ENCODE assay signal across 11 cellular contexts in the genomic region with DNA sequence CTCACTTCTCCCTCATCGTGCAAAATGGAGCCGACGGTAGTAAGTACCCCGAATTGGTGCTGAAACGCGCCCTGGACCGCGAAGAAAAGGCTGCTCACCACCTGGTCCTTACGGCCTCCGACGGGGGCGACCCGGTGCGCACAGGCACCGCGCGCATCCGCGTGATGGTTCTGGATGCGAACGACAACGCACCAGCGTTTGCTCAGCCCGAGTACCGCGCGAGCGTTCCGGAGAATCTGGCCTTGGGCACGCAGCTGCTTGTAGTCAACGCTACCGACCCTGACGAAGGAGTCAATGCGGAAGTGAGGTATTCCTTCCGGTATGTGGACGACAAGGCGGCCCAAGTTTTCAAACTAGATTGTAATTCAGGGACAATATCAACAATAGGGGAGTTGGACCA. TPM values are rescaled to one million over a fixed set of nuclear protein-coding genes. Genes with fewer than 3 reads are reported as not detected.
DNase-seq lines count a peak whose midpoint lies in the region; ATAC-seq, FAIRE-seq and TF ChIP-seq lines count a peak whose summit lies in the region.
"Had no signal": no experiment of that assay in that cellular context is flagged by ENCODE, and none has a peak within 500 bp of the region (broad histone marks: within the 10 kb centered on the region; RNA-seq: fewer than 3 reads in every experiment).

No MANE protein-coding gene starts in this region.

- H3K27me3 Mint-ChIP-seq in neural progenitor cell (ENCODE audit: insufficient read depth, low read depth): peaks cover 17% of the 10 kb centered on the region

- H4K20me1 ChIP-seq in GM23248 (ENCODE audit: insufficient read depth) (no peaks in the 10 kb centered on the region), GM12878 (ENCODE audit: control insufficient read depth, insufficient read depth) (no peaks in the 10 kb centered on the region), neural progenitor cell (ENCODE audit: low read depth) (no peaks in the 10 kb centered on the region)

- H3K79me2 ChIP-seq in GM23248 (ENCODE audit: insufficient read depth) (peaks cover 41% of the 10 kb centered on the region), GM12878 (ENCODE audit: control insufficient read depth, insufficient read depth, low read length) (no peaks in the 10 kb centered on the region), neural progenitor cell (ENCODE audit: low read depth) (no peaks in the 10 kb centered on the region)

- H2AFZ ChIP-seq in GM23248 (peak overlapping the region; percentile 59), GM12878 (ENCODE audit: control insufficient read depth, low read depth, low read length) (peak overlapping the region; percentile 81; the same call in 1 of the 2 replicates), neural progenitor cell (replicated peaks) (no peak overlapping the region)

- no peak for TF ChIP-seq POLR2A in GM12878 (IDR thresholded peaks at IDR 0.05; ENCODE audit: low read depth, low read length)

- H3K4me1 Mint-ChIP-seq in neural progenitor cell: no peaks in the 10 kb centered on the region
- H3K4me1 Mint-ChIP-seq: WTC11 had no signal

- no peak for TF ChIP-seq RAD21 in GM12878 (IDR thresholded peaks at IDR 0.05; ENCODE audit: insufficient read depth, low read depth, low read length)

- BruUV-seq in GM12878 (replicated peaks; lab: Mats Ljungman, UMichigan): no TSS peak

- TF ChIP-seq CTCF in GM10248 (IDR thresholded peaks at IDR 0.05; ENCODE audit: control extremely low read depth, extremely low read depth, low read depth, missing control alignments) (no peak), GM12878 (IDR thresholded peaks at IDR 0.05 in 2 of 3, conservative IDR thresholded peaks at IDR 0.05 in 1 of 3; ENCODE audit: control insufficient read depth in 2 of 3, extremely low read depth in 1 of 3, insufficient read depth in 1 of 3, low read depth in 3 of 3, low read length in 3 of 3) (no peak), neutrophil (IDR thresholded peaks at IDR 0.05) (no peak), neural progenitor cell (IDR thresholded peaks at IDR 0.05) (no peak)

- H3K4me3 ChIP-seq in GM23248: peak overlapping the region; percentile 61
- no peak overlapping the region for H3K4me3 ChIP-seq in GM12878
- H3K4me3 ChIP-seq in neutrophil (ENCODE audit: low read depth in 1 of 2, low read length in 1 of 2): peak overlapping the region; percentile 17 to 26
- H3K4me3 ChIP-seq in neural progenitor cell: no peak overlapping the region

- 31 to 33% methylated on average over 37 of the region's 37 CpGs for WGBS in GM23248 (ENCODE audit: low coverage in 1 of 2, low lambda C conversion rate in 2 of 2, missing lambda C conversion rate in 2 of 2), 2 experiments
- 61% methylated on average over 37 of the region's 37 CpGs for WGBS in GM12878 (ENCODE audit: insufficient coverage, insufficient replicate concordance, low lambda C conversion rate, missing lambda C conversion rate)

- POLR2A ChIA-PET in GM10248 (lab: Yijun Ruan, JAX): no interaction called here
- POLR2A ChIA-PET in GM12878 (lab: Charles Lee): no interaction called here

- H3K27ac Mint-ChIP-seq in neural progenitor cell: no peak overlapping the region
- H3K27ac Mint-ChIP-seq: effector memory CD8-positive, alpha-beta T cell; WTC11 had no signal

- peaks cover 76% of the 10 kb centered on the region for H3K9me3 Mint-ChIP-seq in neural progenitor cell

- no peaks in the 10 kb centered on the region for H3K9me2 ChIP-seq in GM23248 (ENCODE audit: insufficient read depth)

- CTCF ChIA-PET in GM10248 (lab: Yijun Ruan, JAX): interaction anchor here (1.3 to 4.7 kb wide), 13 partner anchors 10 to 135 kb away, joined by 3 to 24 read pairs (median 9); a partner anchor contains a TSS
- CTCF ChIA-PET in GM12878 (lab: Yijun Ruan, JAX): interaction anchor here (1.1 to 4.2 kb wide), 15 partner anchors 8 to 132 kb away, joined by 3 to 61 read pairs (median 15); a partner anchor contains a TSS

- no peaks in the 10 kb centered on the region for H3K27me3 ChIP-seq in GM23248 (replicated peaks; ENCODE audit: insufficient read depth)
- H3K27me3 ChIP-seq in GM12878 (replicated peaks in 1 of 2; ENCODE audit: control insufficient read depth in 2 of 2, insufficient read depth in 2 of 2, low read length in 1 of 2): no peaks in the 10 kb centered on the region
- peaks cover 100% of the 10 kb centered on the region for H3K27me3 ChIP-seq in neutrophil
- H3K27me3 ChIP-seq in neural progenitor cell: no peaks in the 10 kb centered on the region

- H3K4me1 ChIP-seq in GM23248 (ENCODE audit: insufficient read depth): peaks cover 14% of the 10 kb centered on the region
- H3K4me1 ChIP-seq in GM12878 (ENCODE audit: control insufficient read depth, insufficient read depth, low read length): no peaks in the 10 kb centered on the region; the same call in 1 of the 2 replicates
- peaks cover 11 to 13% of the 10 kb centered on the region in 2 experiments for H3K4me1 ChIP-seq in neutrophil (ENCODE audit: control insufficient read depth in 1 of 2, insufficient read depth in 1 of 2, low read depth in 1 of 2, low read length in 1 of 2)
- no peaks in the 10 kb centered on the region for H3K4me1 ChIP-seq in neural progenitor cell

- DNase-seq in GM10248 (ENCODE audit: extremely low spot score) (peak; percentile 54), GM23248 (peak; percentile 27), GM12878 (ENCODE audit: low read depth, low spot score) (no peak), amniotic stem cell (lab: John Stamatoyannopoulos, UW) (no peak), neural progenitor cell (ENCODE audit: low spot score) (no peak), hepatic stellate cell (ENCODE audit: low spot score) (no peak)
- DNase-seq: effector memory CD8-positive, alpha-beta T cell; NCI-H526 had no signal

- H3K4me2 ChIP-seq in GM23248 (ENCODE audit: unreplicated experiment) (peak overlapping the region; percentile 17), GM12878 (ENCODE audit: control insufficient read depth, insufficient read depth) (peak overlapping the region; percentile 43), neural progenitor cell (no peak overlapping the region)

- SMC1A ChIA-PET in GM12878 (lab: Charles Lee; ENCODE audit: uncharacterized antibody, unreplicated experiment): interaction anchor here (0.9 to 2.8 kb wide), 10 partner anchors 44 to 132 kb away, joined by 3 to 20 read pairs (median 7); a partner anchor contains a TSS

- H3K36me3 Mint-ChIP-seq in neural progenitor cell: peaks cover 63% of the 10 kb centered on the region

- no peak for FAIRE-seq in GM12878 (lab: Jason Lieb, UNC)

- no peaks in the 10 kb centered on the region for H3K9me3 ChIP-seq in GM23248 (ENCODE audit: low read depth)
- peaks cover 18% of the 10 kb centered on the region; the same call in 2 of the 3 replicates for H3K9me3 ChIP-seq in GM12878 (replicated peaks; ENCODE audit: control insufficient read depth, insufficient read depth, low read length)
- peaks cover 16% of the 10 kb centered on the region for H3K9me3 ChIP-seq in neutrophil
- peaks cover 34% of the 10 kb centered on the region for H3K9me3 ChIP-seq in neural progenitor cell (ENCODE audit: low read depth)

- H3K9ac ChIP-seq in GM23248 (peak overlapping the region; percentile 61), GM12878 (ENCODE audit: control insufficient read depth, insufficient read depth, low read length) (no peak overlapping the region), neural progenitor cell (no peak overlapping the region)

- no peak for TF ChIP-seq EP300 in GM12878 (IDR thresholded peaks at IDR 0.05; ENCODE audit: borderline replicate concordance in 1 of 2, control insufficient read depth in 1 of 2, low read depth in 2 of 2, low read length in 2 of 2)

- H3F3A ChIP-seq in GM23248 (ENCODE audit: insufficient read depth): peaks cover 8% of the 10 kb centered on the region
- peaks cover 17% of the 10 kb centered on the region for H3F3A ChIP-seq in neural progenitor cell (ENCODE audit: low read depth)

- ATAC-seq in GM12878: peak; percentile 56
- ATAC-seq in HG03521 (IDR thresholded peaks at IDR 0.05; ENCODE audit: unreplicated experiment): no peak
- ATAC-seq: effector memory CD8-positive, alpha-beta T cell; WTC11 had no signal

- no peak overlapping the region for H3K4me3 Mint-ChIP-seq in neural progenitor cell
- H3K4me3 Mint-ChIP-seq: WTC11 had no signal

- intact Hi-C loops in GM12878 (cut with micrococcal nuclease; ENCODE audit: unreplicated experiment): no loop called here

- H3K36me3 ChIP-seq in GM23248 (ENCODE audit: low read depth): no peaks in the 10 kb centered on the region; the same call in 1 of the 2 replicates
- no peaks in the 10 kb centered on the region for H3K36me3 ChIP-seq in GM12878 (ENCODE audit: control insufficient read depth in 2 of 2, insufficient read depth in 2 of 2, low read length in 1 of 2)
- no peaks in the 10 kb centered on the region for H3K36me3 ChIP-seq in neutrophil
- H3K36me3 ChIP-seq in neural progenitor cell: peaks cover 23% of the 10 kb centered on the region

- in situ Hi-C loops in GM23248 (cut with MboI): no loop called here
- in situ Hi-C loops in GM12878 (cut with MboI): no loop called here

- RAD21 ChIA-PET in GM12878 (lab: Charles Lee; ENCODE audit: unreplicated experiment): interaction anchor here (1.1 to 1.9 kb wide), 5 partner anchors 10 to 82 kb away, joined by 3 to 16 read pairs (median 8); a partner anchor contains a TSS

- H3K27ac ChIP-seq in GM23248 (no peak overlapping the region), GM12878 (ENCODE audit: control insufficient read depth, insufficient read depth) (no peak overlapping the region), neutrophil (no peak overlapping the region), neural progenitor cell (no peak overlapping the region)

RNA-seq across cellular contexts. Expression of a gene that starts 1.0 kb away (rescaled TPM):
- total RNA-seq in GM23248 (2014; rRNA removed; shearing (Covaris generic)): 8.6 and 10.9 TPM in 2 replicates
- polyA plus RNA-seq in GM23248 (2016; fragmentation: Nextera tagmentation; extraction: Ambion mirVana): 6.7 and 8.5 TPM in 2 replicates
- total RNA-seq in GM12878 (2013; cell fraction: nucleolus; rRNA removed): 9.3 and 10.2 TPM in 2 replicates
- total RNA-seq in GM12878 (2014; rRNA removed): 0.38 and 0.79 TPM in 2 replicates
- total RNA-seq in GM12878 (2014; rRNA removed; fragmentation: Illumina TruSeq; extraction: Trizol): 0.40 and 0.46 TPM in 2 replicates
- total RNA-seq in GM12878 (2021): 0.46 and 0.72 TPM in 2 replicates
- 0.17 TPM for polyA plus RNA-seq in GM12878 (2011; ENCODE audit: low read depth)
- 0.04 TPM in 2 replicates for polyA plus RNA-seq in GM12878 (2011; rRNA removed)
- polyA plus RNA-seq in GM12878 (2011; cell fraction: cytosol; rRNA removed): 0.07 and 0.10 TPM in 2 replicates
- polyA plus RNA-seq in GM12878 (2011; cell fraction: nucleus; rRNA removed): 0.69 and 0.70 TPM in 2 replicates
- polyA plus RNA-seq in GM12878 (2012): 0.26 and 0.36 TPM in 2 replicates
- polyA plus RNA-seq in GM12878 (2014; fragmentation: Illumina TruSeq; extraction: Trizol): 0.11 and 0.18 TPM in 2 replicates
- polyA plus RNA-seq in GM12878 (2014; fragmentation: Nextera tagmentation; extraction: Ambion mirVana): not detected
- 0.28 and 0.32 TPM in 2 replicates for polyA plus RNA-seq in GM12878 (2014; rRNA removed)
- under 1 TPM; 0.16 to 0.48 TPM for polyA plus RNA-seq in GM12878 (2016; fragmentation: Nextera tagmentation; extraction: Ambion mirVana)
- 0.46 and 0.66 TPM in 2 replicates for polyA minus RNA-seq in GM12878 (2011; rRNA and poly(A)+ RNA removed)
- not detected in 2 replicates for polyA minus RNA-seq in GM12878 (2011; cell fraction: cytosol; rRNA and poly(A)+ RNA removed)
- polyA minus RNA-seq in GM12878 (2011; cell fraction: nucleus; rRNA and poly(A)+ RNA removed): 0.48 and 0.86 TPM in 2 replicates
- 0.79 and 2.2 TPM in 2 replicates for total RNA-seq in neural progenitor cell (ENCODE audit: low replicate concordance)

RNA-seq across cellular contexts. Expression of a gene that starts 10.4 kb away (rescaled TPM):
- total RNA-seq in GM23248 (2014; rRNA removed; shearing (Covaris generic)): 21.7 and 25.3 TPM in 2 replicates
- 15.3 and 18.1 TPM in 2 replicates for polyA plus RNA-seq in GM23248 (2016; fragmentation: Nextera tagmentation; extraction: Ambion mirVana)
- total RNA-seq in GM12878 (2013; cell fraction: nucleolus; rRNA removed): 12.7 and 14.4 TPM in 2 replicates
- total RNA-seq in GM12878 (2014; rRNA removed): 1.9 and 2.9 TPM in 2 replicates
- 2.1 and 2.2 TPM in 2 replicates for total RNA-seq in GM12878 (2014; rRNA removed; fragmentation: Illumina TruSeq; extraction: Trizol)
- 3.4 TPM in 2 replicates for total RNA-seq in GM12878 (2021)
- 0.81 TPM for polyA plus RNA-seq in GM12878 (2011; ENCODE audit: low read depth)
- 0.45 and 0.79 TPM in 2 replicates for polyA plus RNA-seq in GM12878 (2011; rRNA removed)
- 0.57 and 0.79 TPM in 2 replicates for polyA plus RNA-seq in GM12878 (2011; cell fraction: cytosol; rRNA removed)
- polyA plus RNA-seq in GM12878 (2011; cell fraction: nucleus; rRNA removed): 1.4 and 1.7 TPM in 2 replicates
- polyA plus RNA-seq in GM12878 (2012): 1.5 and 1.6 TPM in 2 replicates
- polyA plus RNA-seq in GM12878 (2014; fragmentation: Illumina TruSeq; extraction: Trizol): 2.6 and 2.7 TPM in 2 replicates
- polyA plus RNA-seq in GM12878 (2014; fragmentation: Nextera tagmentation; extraction: Ambion mirVana): under 1 TPM; 0.21 to 0.31 TPM
- 2.1 TPM in 2 replicates for polyA plus RNA-seq in GM12878 (2014; rRNA removed)
- polyA plus RNA-seq in GM12878 (2016; fragmentation: Nextera tagmentation; extraction: Ambion mirVana): 1 to 10 TPM; 1.9 to 2.7 TPM
- polyA minus RNA-seq in GM12878 (2011; rRNA and poly(A)+ RNA removed): 1.1 and 2.5 TPM in 2 replicates
- polyA minus RNA-seq in GM12878 (2011; cell fraction: cytosol; rRNA and poly(A)+ RNA removed): 0.53 and 0.73 TPM in 2 replicates
- 3.3 and 4.7 TPM in 2 replicates for polyA minus RNA-seq in GM12878 (2011; cell fraction: nucleus; rRNA and poly(A)+ RNA removed)
- 9.5 and 13.3 TPM in 2 replicates for total RNA-seq in neural progenitor cell (ENCODE audit: low replicate concordance)

RNA-seq across cellular contexts. Expression of a gene that starts 13.8 kb away (rescaled TPM):
- 14.2 and 14.8 TPM in 2 replicates for total RNA-seq in GM23248 (2014; rRNA removed; shearing (Covaris generic))
- 12.7 and 13.2 TPM in 2 replicates for polyA plus RNA-seq in GM23248 (2016; fragmentation: Nextera tagmentation; extraction: Ambion mirVana)
- total RNA-seq in GM12878 (2013; cell fraction: nucleolus; rRNA removed): 11.5 and 12.0 TPM in 2 replicates
- total RNA-seq in GM12878 (2014; rRNA removed): 0.49 and 0.68 TPM in 2 replicates
- 0.72 and 0.74 TPM in 2 replicates for total RNA-seq in GM12878 (2014; rRNA removed; fragmentation: Illumina TruSeq; extraction: Trizol)
- total RNA-seq in GM12878 (2021): 1.3 and 1.5 TPM in 2 replicates
- 0.22 TPM for polyA plus RNA-seq in GM12878 (2011; ENCODE audit: low read depth)
- 0.20 and 0.27 TPM in 2 replicates for polyA plus RNA-seq in GM12878 (2011; rRNA removed)
- polyA plus RNA-seq in GM12878 (2011; cell fraction: cytosol; rRNA removed): 0.18 and 0.22 TPM in 2 replicates
- 1.7 and 2.0 TPM in 2 replicates for polyA plus RNA-seq in GM12878 (2011; cell fraction: nucleus; rRNA removed)
- polyA plus RNA-seq in GM12878 (2012): 0.63 and 0.64 TPM in 2 replicates
- polyA plus RNA-seq in GM12878 (2014; fragmentation: Illumina TruSeq; extraction: Trizol): 0.38 and 0.40 TPM in 2 replicates
- not detected for polyA plus RNA-seq in GM12878 (2014; fragmentation: Nextera tagmentation; extraction: Ambion mirVana)
- polyA plus RNA-seq in GM12878 (2014; rRNA removed): 0.32 and 0.41 TPM in 2 replicates
- under 1 TPM; 0.35 to 0.74 TPM for polyA plus RNA-seq in GM12878 (2016; fragmentation: Nextera tagmentation; extraction: Ambion mirVana)
- polyA minus RNA-seq in GM12878 (2011; rRNA and poly(A)+ RNA removed): 0.66 and 1.1 TPM in 2 replicates
- 0.52 TPM in 1 of 2 replicates, not detected in the other for polyA minus RNA-seq in GM12878 (2011; cell fraction: cytosol; rRNA and poly(A)+ RNA removed)
- polyA minus RNA-seq in GM12878 (2011; cell fraction: nucleus; rRNA and poly(A)+ RNA removed): 2.3 and 2.9 TPM in 2 replicates
- total RNA-seq in neural progenitor cell (ENCODE audit: low replicate concordance): 21.1 and 23.9 TPM in 2 replicates

RNA-seq across cellular contexts. Expression of a gene that starts 18.5 kb away (rescaled TPM):
- 10.4 and 11.1 TPM in 2 replicates for total RNA-seq in GM23248 (2014; rRNA removed; shearing (Covaris generic))
- polyA plus RNA-seq in GM23248 (2016; fragmentation: Nextera tagmentation; extraction: Ambion mirVana) (4.6 and 5.4 TPM in 2 replicates), GM12878 (2011; rRNA removed) (0.26 and 0.39 TPM in 2 replicates), GM12878 (2014; fragmentation: Illumina TruSeq; extraction: Trizol) (0.84 and 1.4 TPM in 2 replicates), GM12878 (2014; fragmentation: Nextera tagmentation; extraction: Ambion mirVana) (under 1 TPM; 0.58 to 0.68 TPM), GM12878 (2014; rRNA removed) (0.77 and 0.94 TPM in 2 replicates), GM12878 (2016; fragmentation: Nextera tagmentation; extraction: Ambion mirVana) (1 to 10 TPM; 1.4 to 1.5 TPM)
- total RNA-seq in GM12878 (2013; cell fraction: nucleolus; rRNA removed): 4.7 and 5.0 TPM in 2 replicates
- total RNA-seq in GM12878 (2014; rRNA removed) (1.6 and 2.2 TPM in 2 replicates), GM12878 (2014; rRNA removed; fragmentation: Illumina TruSeq; extraction: Trizol) (1.5 and 1.6 TPM in 2 replicates), GM12878 (2021) (1.8 and 1.9 TPM in 2 replicates), neural progenitor cell (ENCODE audit: low replicate concordance) (4.2 and 4.7 TPM in 2 replicates)
- 0.38 TPM for polyA plus RNA-seq in GM12878 (2011; ENCODE audit: low read depth)
- polyA plus RNA-seq in GM12878 (2011; cell fraction: cytosol; rRNA removed): 0.40 and 0.43 TPM in 2 replicates
- 1.2 and 1.5 TPM in 2 replicates for polyA plus RNA-seq in GM12878 (2011; cell fraction: nucleus; rRNA removed)
- 0.81 and 1.1 TPM in 2 replicates for polyA plus RNA-seq in GM12878 (2012)
- polyA minus RNA-seq in GM12878 (2011; rRNA and poly(A)+ RNA removed): 1.4 and 1.7 TPM in 2 replicates
- 0.53 and 0.73 TPM in 2 replicates for polyA minus RNA-seq in GM12878 (2011; cell fraction: cytosol; rRNA and poly(A)+ RNA removed)
- polyA minus RNA-seq in GM12878 (2011; cell fraction: nucleus; rRNA and poly(A)+ RNA removed): 1.8 and 3.0 TPM in 2 replicates

RNA-seq across cellular contexts. Expression of a gene that starts 23.5 kb away (rescaled TPM):
- 1.9 and 4.3 TPM in 2 replicates for total RNA-seq in GM23248 (2014; rRNA removed; shearing (Covaris generic))
- polyA plus RNA-seq in GM23248 (2016; fragmentation: Nextera tagmentation; extraction: Ambion mirVana) (3.0 and 3.2 TPM in 2 replicates), GM12878 (2011; rRNA removed) (0.07 and 0.10 TPM in 2 replicates), GM12878 (2014; fragmentation: Illumina TruSeq; extraction: Trizol) (0.34 and 0.54 TPM in 2 replicates), GM12878 (2014; fragmentation: Nextera tagmentation; extraction: Ambion mirVana) (under 1 TPM; 0.07 to 0.10 TPM), GM12878 (2014; rRNA removed) (0.28 and 0.60 TPM in 2 replicates), GM12878 (2016; fragmentation: Nextera tagmentation; extraction: Ambion mirVana) (under 1 TPM; 0.28 TPM)
- 1.3 and 2.0 TPM in 2 replicates for total RNA-seq in GM12878 (2013; cell fraction: nucleolus; rRNA removed)
- total RNA-seq in GM12878 (2014; rRNA removed) (0.34 and 0.49 TPM in 2 replicates), GM12878 (2014; rRNA removed; fragmentation: Illumina TruSeq; extraction: Trizol) (0.51 and 0.54 TPM in 2 replicates), GM12878 (2021) (0.80 and 1.0 TPM in 2 replicates), neural progenitor cell (ENCODE audit: low replicate concordance) (13.2 and 22.1 TPM in 2 replicates)
- 0.46 TPM for polyA plus RNA-seq in GM12878 (2011; ENCODE audit: low read depth)
- 0.04 and 0.07 TPM in 2 replicates for polyA plus RNA-seq in GM12878 (2011; cell fraction: cytosol; rRNA removed)
- polyA plus RNA-seq in GM12878 (2011; cell fraction: nucleus; rRNA removed): 0.27 and 0.28 TPM in 2 replicates
- 0.28 and 0.44 TPM in 2 replicates for polyA plus RNA-seq in GM12878 (2012)
- polyA minus RNA-seq in GM12878 (2011; rRNA and poly(A)+ RNA removed): 0.21 and 0.22 TPM in 2 replicates
- polyA minus RNA-seq in GM12878 (2011; cell fraction: cytosol; rRNA and poly(A)+ RNA removed): not detected in 2 replicates
- polyA minus RNA-seq in GM12878 (2011; cell fraction: nucleus; rRNA and poly(A)+ RNA removed): 0.12 and 0.38 TPM in 2 replicates

Comparison
In these comparisons a context has a peak if more than half of its experiments do, and no peak if none do; other contexts are left out.
1. DNase-seq: peak in GM10248 (single experiment) and GM23248 (single experiment); none in GM12878 (single experiment), amniotic stem cell (single experiment), neural progenitor cell (single experiment) and hepatic stellate cell (single experiment).
2. H3K4me3 ChIP-seq: peak in GM23248 (single experiment) and neutrophil (2 of 2); none in GM12878 (single experiment) and neural progenitor cell (single experiment).